Comparison of ENCODE assay signal across 2 cellular contexts in the genomic region with DNA sequence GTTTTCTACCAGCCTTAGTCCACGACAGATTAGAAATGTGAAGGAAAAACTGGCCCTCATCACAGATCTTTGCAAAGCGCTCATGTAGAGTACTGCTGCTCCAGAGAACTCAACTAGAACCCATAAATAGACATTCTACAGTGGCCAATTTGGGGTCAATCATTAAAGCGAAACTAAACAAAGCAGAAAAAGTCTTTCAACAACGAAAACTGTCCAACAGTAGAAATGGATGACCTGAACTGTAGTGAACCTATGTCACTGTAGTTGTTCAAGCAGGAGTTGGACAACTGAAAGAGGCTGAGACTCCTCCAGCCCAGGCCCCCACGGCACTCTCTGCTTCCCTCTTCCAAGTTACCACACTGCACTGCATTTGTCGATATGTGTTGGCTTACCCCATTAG.
TF ChIP-seq lines count a peak whose summit lies in the region.

No MANE protein-coding gene starts in this region.

TF ChIP-seq in IMR-90, 13 proteins besides CTCF, POLR2A, EP300 and RAD21 (continued from another document):
- TF ChIP-seq BHLHE40 (IDR thresholded peaks at IDR 0.05; ENCODE audit: low read depth, low read length) (no peak), NFE2L2 (IDR thresholded peaks at IDR 0.05; ENCODE audit: low read depth, low read length) (no peak), MAFK (IDR thresholded peaks at IDR 0.05; ENCODE audit: low read depth, low read length) (no peak), RFX5 (IDR thresholded peaks at IDR 0.05; ENCODE audit: low read depth, low read length) (no peak), SMC3 (IDR thresholded peaks at IDR 0.05; ENCODE audit: low read depth, low read length) (no peak), FOS (IDR thresholded peaks at IDR 0.05; ENCODE audit: low read depth, low read length) (no peak), CHD1 (IDR thresholded peaks at IDR 0.05; ENCODE audit: low read depth, low read length) (no peak), MXI1 (IDR thresholded peaks at IDR 0.05; ENCODE audit: borderline replicate concordance, low read depth, low read length) (no peak), RCOR1 (IDR thresholded peaks at IDR 0.05; ENCODE audit: insufficient replicate concordance, low read length) (no peak), MAZ (IDR thresholded peaks at IDR 0.05; ENCODE audit: borderline replicate concordance, low read depth, low read length) (no peak)
- TF ChIP-seq, protein P1, sequence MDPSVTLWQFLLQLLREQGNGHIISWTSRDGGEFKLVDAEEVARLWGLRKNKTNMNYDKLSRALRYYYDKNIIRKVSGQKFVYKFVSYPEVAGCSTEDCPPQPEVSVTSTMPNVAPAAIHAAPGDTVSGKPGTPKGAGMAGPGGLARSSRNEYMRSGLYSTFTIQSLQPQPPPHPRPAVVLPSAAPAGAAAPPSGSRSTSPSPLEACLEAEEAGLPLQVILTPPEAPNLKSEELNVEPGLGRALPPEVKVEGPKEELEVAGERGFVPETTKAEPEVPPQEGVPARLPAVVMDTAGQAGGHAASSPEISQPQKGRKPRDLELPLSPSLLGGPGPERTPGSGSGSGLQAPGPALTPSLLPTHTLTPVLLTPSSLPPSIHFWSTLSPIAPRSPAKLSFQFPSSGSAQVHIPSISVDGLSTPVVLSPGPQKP (IDR thresholded peaks at IDR 0.05; ENCODE audit: borderline replicate concordance, low read depth, low read length): no peak
- TF ChIP-seq, protein P2, sequence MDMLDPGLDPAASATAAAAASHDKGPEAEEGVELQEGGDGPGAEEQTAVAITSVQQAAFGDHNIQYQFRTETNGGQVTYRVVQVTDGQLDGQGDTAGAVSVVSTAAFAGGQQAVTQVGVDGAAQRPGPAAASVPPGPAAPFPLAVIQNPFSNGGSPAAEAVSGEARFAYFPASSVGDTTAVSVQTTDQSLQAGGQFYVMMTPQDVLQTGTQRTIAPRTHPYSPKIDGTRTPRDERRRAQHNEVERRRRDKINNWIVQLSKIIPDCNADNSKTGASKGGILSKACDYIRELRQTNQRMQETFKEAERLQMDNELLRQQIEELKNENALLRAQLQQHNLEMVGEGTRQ (IDR thresholded peaks at IDR 0.05; ENCODE audit: low read depth, low read length): no peak

TF ChIP-seq in HepG2, 621 proteins besides CTCF, POLR2A, EP300 and RAD21 (continued from another document):
- no peak for TF ChIP-seq AGO2 (optimal IDR thresholded peaks at IDR 0.05; ENCODE audit: low read depth, low read length)
- TF ChIP-seq ZNF543 (CRISPR knock-in tag; IDR thresholded peaks at IDR 0.05): no peak
- TF ChIP-seq, protein P3, sequence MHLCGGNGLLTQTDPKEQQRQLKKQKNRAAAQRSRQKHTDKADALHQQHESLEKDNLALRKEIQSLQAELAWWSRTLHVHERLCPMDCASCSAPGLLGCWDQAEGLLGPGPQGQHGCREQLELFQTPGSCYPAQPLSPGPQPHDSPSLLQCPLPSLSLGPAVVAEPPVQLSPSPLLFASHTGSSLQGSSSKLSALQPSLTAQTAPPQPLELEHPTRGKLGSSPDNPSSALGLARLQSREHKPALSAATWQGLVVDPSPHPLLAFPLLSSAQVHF (CRISPR knock-in tag; IDR thresholded peaks at IDR 0.05): no peak
- no peak for TF ChIP-seq ZNF530 (CRISPR knock-in tag; IDR thresholded peaks at IDR 0.05; ENCODE audit: low read depth)
- TF ChIP-seq, protein P4, sequence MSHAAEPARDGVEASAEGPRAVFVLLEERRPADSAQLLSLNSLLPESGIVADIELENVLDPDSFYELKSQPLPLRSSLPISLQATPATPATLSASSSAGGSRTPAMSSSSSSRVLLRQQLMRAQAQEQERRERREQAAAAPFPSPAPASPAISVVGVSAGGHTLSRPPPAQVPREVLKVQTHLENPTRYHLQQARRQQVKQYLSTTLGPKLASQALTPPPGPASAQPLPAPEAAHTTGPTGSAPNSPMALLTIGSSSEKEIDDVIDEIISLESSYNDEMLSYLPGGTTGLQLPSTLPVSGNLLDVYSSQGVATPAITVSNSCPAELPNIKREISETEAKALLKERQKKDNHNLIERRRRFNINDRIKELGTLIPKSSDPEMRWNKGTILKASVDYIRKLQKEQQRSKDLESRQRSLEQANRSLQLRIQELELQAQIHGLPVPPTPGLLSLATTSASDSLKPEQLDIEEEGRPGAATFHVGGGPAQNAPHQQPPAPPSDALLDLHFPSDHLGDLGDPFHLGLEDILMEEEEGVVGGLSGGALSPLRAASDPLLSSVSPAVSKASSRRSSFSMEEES (CRISPR knock-in tag; IDR thresholded peaks at IDR 0.05): no peak
- no peak for TF ChIP-seq PCBP1 (IDR thresholded peaks at IDR 0.05; ENCODE audit: borderline replicate concordance, low read depth, low read length)
- TF ChIP-seq, protein P5, sequence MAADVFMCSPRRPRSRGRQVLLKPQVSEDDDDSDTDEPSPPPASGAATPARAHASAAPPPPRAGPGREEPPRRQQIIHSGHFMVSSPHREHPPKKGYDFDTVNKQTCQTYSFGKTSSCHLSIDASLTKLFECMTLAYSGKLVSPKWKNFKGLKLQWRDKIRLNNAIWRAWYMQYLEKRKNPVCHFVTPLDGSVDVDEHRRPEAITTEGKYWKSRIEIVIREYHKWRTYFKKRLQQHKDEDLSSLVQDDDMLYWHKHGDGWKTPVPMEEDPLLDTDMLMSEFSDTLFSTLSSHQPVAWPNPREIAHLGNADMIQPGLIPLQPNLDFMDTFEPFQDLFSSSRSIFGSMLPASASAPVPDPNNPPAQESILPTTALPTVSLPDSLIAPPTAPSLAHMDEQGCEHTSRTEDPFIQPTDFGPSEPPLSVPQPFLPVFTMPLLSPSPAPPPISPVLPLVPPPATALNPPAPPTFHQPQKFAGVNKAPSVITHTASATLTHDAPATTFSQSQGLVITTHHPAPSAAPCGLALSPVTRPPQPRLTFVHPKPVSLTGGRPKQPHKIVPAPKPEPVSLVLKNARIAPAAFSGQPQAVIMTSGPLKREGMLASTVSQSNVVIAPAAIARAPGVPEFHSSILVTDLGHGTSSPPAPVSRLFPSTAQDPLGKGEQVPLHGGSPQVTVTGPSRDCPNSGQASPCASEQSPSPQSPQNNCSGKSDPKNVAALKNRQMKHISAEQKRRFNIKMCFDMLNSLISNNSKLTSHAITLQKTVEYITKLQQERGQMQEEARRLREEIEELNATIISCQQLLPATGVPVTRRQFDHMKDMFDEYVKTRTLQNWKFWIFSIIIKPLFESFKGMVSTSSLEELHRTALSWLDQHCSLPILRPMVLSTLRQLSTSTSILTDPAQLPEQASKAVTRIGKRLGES (CRISPR knock-in tag; IDR thresholded peaks at IDR 0.05; ENCODE audit: borderline replicate concordance): no peak
- TF ChIP-seq ZNF496 (CRISPR knock-in tag; IDR thresholded peaks at IDR 0.05; ENCODE audit: insufficient replicate concordance): no peak
- no peak for TF ChIP-seq ZMYM3 (CRISPR knock-in tag; IDR thresholded peaks at IDR 0.05)
